ENCODE assay signal across 1 cellular context in genomic region chr11:72072348-72072747, GRCh38.
TF ChIP-seq lines count a peak whose summit lies in the region.

No MANE protein-coding gene starts in this region.

TF ChIP-seq in GM12891, 5 proteins besides CTCF, POLR2A, EP300 and RAD21 (continued from another document):
- TF ChIP-seq POU2F2 (IDR thresholded peaks at IDR 0.05; ENCODE audit: low read depth, low read length) (no peak), PAX5 (IDR thresholded peaks at IDR 0.05; ENCODE audit: insufficient read depth, low read length, severe bottlenecking) (no peak)
